Comparison of ENCODE assay signal across 25 cellular contexts in genomic region chr7:2829040-2829439, GRCh38. TPM values are rescaled to one million over a fixed set of nuclear protein-coding genes. Genes with fewer than 3 reads are reported as not detected.
A peak's percentile ranks its signal among the peaks of the same experiment; 100 is the strongest.
DNase-seq lines count a peak whose midpoint lies in the region; ATAC-seq and TF ChIP-seq lines count a peak whose summit lies in the region.
"Had no signal": no experiment of that assay in that cellular context is flagged by ENCODE, and none has a peak within 500 bp of the region (broad histone marks: within the 10 kb centered on the region; RNA-seq: fewer than 3 reads in every experiment).

No MANE protein-coding gene starts in this region.

- peaks cover 6% of the 10 kb centered on the region for H3K79me1 ChIP-seq in H9 (ENCODE audit: insufficient read depth, low read depth, low read length, poor library complexity, severe bottlenecking)

- no peak overlapping the region for H3K4me3 Mint-ChIP-seq in CD14-positive monocyte
- no peak overlapping the region; a peak in 1 of 5 replicates for H3K4me3 Mint-ChIP-seq in H9
- no peak overlapping the region for H3K4me3 Mint-ChIP-seq in chondrocyte (ENCODE audit: unreplicated experiment)
- H3K4me3 Mint-ChIP-seq in memory B cell: no peak overlapping the region
- H3K4me3 Mint-ChIP-seq: CD4-positive, alpha-beta memory T cell; HFFc6 had no signal

- H3K18ac ChIP-seq in H9 (ENCODE audit: insufficient read length, low read depth, low read length): no peak overlapping the region

- no CpG with 5 or more reads among the region's 5 CpGs for WGBS in H9 (ENCODE audit: extremely low coverage, insufficient read length, low lambda C conversion rate)

- DNase-seq in CD14-positive monocyte (ENCODE audit: low spot score) (peak; percentile 17), H9 (no peak), chondrocyte (ENCODE audit: low spot score) (no peak), memory B cell (ENCODE audit: low spot score in 2 of 2) (no peak), uterus (no peak)
- DNase-seq: CD4-positive, alpha-beta memory T cell; COR-L47; DMS79; EL; GDM1; H7; HFFc6; IMR-90; NCI-H1092; NCI-H1417 treated with DMSO at 0.1 percent for 48 hours; NCI-H1694 treated with DMSO at 0.1 percent for 48 hours; NCI-H2081; NCI-H2227 treated with DMSO at 0.1 percent for 48 hours; NCI-H526 treated with DMSO at 0.1 percent for 48 hours; RPMI8226; SHP77 had no signal

- H3K27ac Mint-ChIP-seq in CD14-positive monocyte: no peak overlapping the region
- peak overlapping the region; percentile 59 to 81 (median 67); a peak in 4 of 7 replicates for H3K27ac Mint-ChIP-seq in H9
- peak overlapping the region; percentile 29 for H3K27ac Mint-ChIP-seq in chondrocyte (ENCODE audit: unreplicated experiment)
- H3K27ac Mint-ChIP-seq in memory B cell: peak overlapping the region; percentile 16
- H3K27ac Mint-ChIP-seq: HFFc6 had no signal

- peaks cover 43% of the 10 kb centered on the region; the same call in 1 of the 2 replicates for H3K79me2 ChIP-seq in H9 (ENCODE audit: insufficient read depth, low read length)

- H3K27ac ChIP-seq in H9 (ENCODE audit: insufficient read length, low read depth, low read length) (no peak overlapping the region), uterus (no peak overlapping the region)
- H3K27ac ChIP-seq: BLaER1 treated with 17β-estradiol and CSF1 and Interleukin-3, amounts not matched to agents 10 nM and 100 nM; KMS-11 had no signal

- H4K8ac ChIP-seq in H9 (replicated peaks; ENCODE audit: insufficient read length, low read depth, low read length): no peak overlapping the region

- H4K5ac ChIP-seq in H9 (ENCODE audit: insufficient read length, low read depth, low read length): no peak overlapping the region

- no peak overlapping the region for H2BK20ac ChIP-seq in H9 (ENCODE audit: low read depth, low read length, poor library complexity, severe bottlenecking)

- H3K9me3 ChIP-seq in H9 (ENCODE audit: control insufficient read depth, low read depth, low read length): no peaks in the 10 kb centered on the region
- H3K9me3 ChIP-seq in uterus: no peaks in the 10 kb centered on the region
- H3K9me3 ChIP-seq: BLaER1 treated with 17β-estradiol and CSF1 and Interleukin-3, amounts not matched to agents 10 nM and 100 nM had no signal

- H2AK5ac ChIP-seq in H9 (ENCODE audit: insufficient read length, low read length): no peak overlapping the region

- no peak overlapping the region for H3K9ac ChIP-seq in H9 (ENCODE audit: extremely low read depth, insufficient read length, low read length)
- H3K9ac ChIP-seq: KMS-11 had no signal

- no peak overlapping the region for H3K14ac ChIP-seq in H9 (ENCODE audit: insufficient read depth, low read length)

- no peak overlapping the region for H3K56ac ChIP-seq in H9 (ENCODE audit: insufficient read length, low read depth, low read length)

- no peaks in the 10 kb centered on the region for H4K20me1 ChIP-seq in H9 (ENCODE audit: control insufficient read depth, insufficient read depth, insufficient read length)

- TF ChIP-seq CTCF in CD14-positive monocyte (IDR thresholded peaks at IDR 0.05) (no peak), H9 (conservative IDR thresholded peaks at IDR 0.05) (no peak), chondrocyte (IDR thresholded peaks at IDR 0.05) (no peak), uterus (IDR thresholded peaks at IDR 0.05) (no peak)

- intact Hi-C loops in CD14-positive monocyte (cut with micrococcal nuclease) (no loop called here), uterus (cut with DNase I; ENCODE audit: low total_unique reads) (no loop called here)

- H3K36me3 ChIP-seq in uterus: no peaks in the 10 kb centered on the region

- H3K4me1 ChIP-seq in H9 (ENCODE audit: insufficient read depth, low read length) (peaks cover 18% of the 10 kb centered on the region; the same call in 1 of the 2 replicates), uterus (peaks cover 0 to 4% of the 10 kb centered on the region in 2 donors)

- ATAC-seq in memory B cell (ENCODE audit: low read depth) (no peak), GM19455 (IDR thresholded peaks at IDR 0.05; ENCODE audit: unreplicated experiment) (no peak), GM18511 (IDR thresholded peaks at IDR 0.05; ENCODE audit: unreplicated experiment) (no peak)

- no peak overlapping the region for H2BK5ac ChIP-seq in H9 (ENCODE audit: insufficient read length, low read length)

- no peak overlapping the region for H2BK15ac ChIP-seq in H9 (ENCODE audit: low read depth, low read length)

- no peak overlapping the region for H2BK120ac ChIP-seq in H9 (ENCODE audit: low read depth, low read length, poor library complexity, severe bottlenecking)

- no peak overlapping the region for H3K4me2 ChIP-seq in H9 (ENCODE audit: insufficient read depth, insufficient read length, low read length)
- H3K4me2 ChIP-seq: BLaER1 treated with 17β-estradiol and CSF1 and Interleukin-3, amounts not matched to agents 10 nM and 100 nM; KMS-11 had no signal

- no peak overlapping the region for H4K91ac ChIP-seq in H9 (ENCODE audit: insufficient read length, low read depth, low read length)

- TF ChIP-seq POLR2A in uterus (IDR thresholded peaks at IDR 0.05): no peak

- H3T11ph ChIP-seq in H9 (ENCODE audit: low read length): no peak overlapping the region

- H3K27me3 Mint-ChIP-seq in CD14-positive monocyte (ENCODE audit: low read depth in 3 of 3) (peaks cover 0 to 2% (median 0%) of the 10 kb centered on the region in 3 donors), H9 (ENCODE audit: low read depth) (no peaks in the 10 kb centered on the region), chondrocyte (ENCODE audit: low read depth) (no peaks in the 10 kb centered on the region), memory B cell (no peaks in the 10 kb centered on the region)
- H3K27me3 Mint-ChIP-seq: CD4-positive, alpha-beta memory T cell had no signal

- no peaks in the 10 kb centered on the region for H3K23me2 ChIP-seq in H9 (ENCODE audit: insufficient read length, low read depth, low read length, poor library complexity, severe bottlenecking)

- H3K4me1 Mint-ChIP-seq in CD14-positive monocyte: peaks cover 10% of the 10 kb centered on the region
- peaks cover 47 to 69% of the 10 kb centered on the region in 2 experiments for H3K4me1 Mint-ChIP-seq in H9
- peaks cover 66% of the 10 kb centered on the region for H3K4me1 Mint-ChIP-seq in chondrocyte (ENCODE audit: low read depth)
- peaks cover 39% of the 10 kb centered on the region for H3K4me1 Mint-ChIP-seq in memory B cell

- H3K9me3 Mint-ChIP-seq in CD14-positive monocyte (no peaks in the 10 kb centered on the region), H9 (no peaks in the 10 kb centered on the region; a peak in 1 of 5 replicates), chondrocyte (ENCODE audit: low read depth) (no peaks in the 10 kb centered on the region), memory B cell (no peaks in the 10 kb centered on the region)
- H3K9me3 Mint-ChIP-seq: HFFc6 had no signal

- H2AFZ ChIP-seq in H9 (ENCODE audit: low read length): no peak overlapping the region

- no peak overlapping the region for H3K4me3 ChIP-seq in uterus
- H3K4me3 ChIP-seq: BLaER1 treated with 17β-estradiol and CSF1 and Interleukin-3, amounts not matched to agents 10 nM and 100 nM had no signal

- no peak overlapping the region for H3K23ac ChIP-seq in H9 (ENCODE audit: insufficient read length, low read depth, low read length)

- H2BK12ac ChIP-seq in H9 (ENCODE audit: insufficient read length, low read depth, low read length): no peak overlapping the region

- H3K36me3 Mint-ChIP-seq in CD14-positive monocyte: peaks cover 40 to 58% of the 10 kb centered on the region in 2 donors
- H3K36me3 Mint-ChIP-seq in H9 (ENCODE audit: insufficient read depth in 1 of 3, low read depth in 3 of 3): peaks cover 16 to 17% (median 17%) of the 10 kb centered on the region in 3 experiments
- peaks cover 2% of the 10 kb centered on the region for H3K36me3 Mint-ChIP-seq in chondrocyte (ENCODE audit: low read depth)
- H3K36me3 Mint-ChIP-seq in memory B cell: peaks cover 23% of the 10 kb centered on the region

- H3K27me3 ChIP-seq in H9 (ENCODE audit: insufficient read depth, low read length): no peaks in the 10 kb centered on the region
- H3K27me3 ChIP-seq in uterus: no peaks in the 10 kb centered on the region
- H3K27me3 ChIP-seq: BLaER1 treated with 17β-estradiol and CSF1 and Interleukin-3, amounts not matched to agents 10 nM and 100 nM had no signal

- H3K4ac ChIP-seq in H9 (ENCODE audit: low read depth, low read length): no peak overlapping the region

RNA-seq across cellular contexts. Expression of gene GNA12, which starts 15.1 kb away (rescaled TPM):
- polyA plus RNA-seq in CD14-positive monocyte: 10 to 100 TPM in 1 of 2 donors, 1 to 10 TPM in 1; 3.4 to 10.6 TPM
- total RNA-seq in H9 (2021) (60.2 and 63.1 TPM in 2 replicates), chondrocyte (77.5 to 111 TPM (median 108 TPM) in 3 replicates), uterus (100 to 1,000 TPM in 1 of 4 donors, 10 to 100 TPM in 3; 20.5 to 109 (median 50.3) TPM)

Comparison
In these comparisons a context has a peak if more than half of its experiments do, and no peak if none do; other contexts are left out.
1. H3K27ac Mint-ChIP-seq: peak in H9 (3 of 3), chondrocyte (single experiment) and memory B cell (single experiment); none in CD14-positive monocyte (0 of 7).